10 cellular contexts compared by ENCODE assay signal in genomic region chr16:83701494-83701893, GRCh38.
DNase-seq lines count a peak whose midpoint lies in the region; TF ChIP-seq lines count a peak whose summit lies in the region.
"Had no signal": no experiment of that assay in that cellular context is flagged by ENCODE, and none has a peak within 500 bp of the region (broad histone marks: within the 10 kb centered on the region; RNA-seq: fewer than 3 reads in every experiment).

No MANE protein-coding gene starts in this region.

- TF ChIP-seq CTCF in retinal pigment epithelial cell (conservative IDR thresholded peaks at IDR 0.05; ENCODE audit: low read depth, low read length) = no peak

- H3K4me3 ChIP-seq in retinal pigment epithelial cell (ENCODE audit: low read length) = no peak overlapping the region
- H3K4me3 ChIP-seq: BLaER1 treated with 17β-estradiol and CSF1 and Interleukin-3, amounts not matched to agents 10 nM and 100 nM had no signal

- peak; percentile 52 for DNase-seq in activated CD8-positive, alpha-beta memory T cell treated with anti-CD3 and anti-CD28 coated beads, Interleukin-2, amount 50 U/mL, for 48 hours
- DNase-seq in activated CD8-positive, alpha-beta memory T cell treated with anti-CD3 and anti-CD28 coated beads for 24 hours = no peak
- DNase-seq in NOMO-1 (lab: John Stamatoyannopoulos, UW; ENCODE audit: unreplicated experiment in 2 of 2) = peak; percentile 29 to 38
- DNase-seq in dermis microvascular lymphatic vessel endothelial cell (ENCODE audit: low read depth in 2 of 2) = peak; percentile 10 to 59
- DNase-seq in retinal pigment epithelial cell (ENCODE audit: low read depth) = peak; percentile 12
- no peak for DNase-seq in NCI-H1417 (lab: John Stamatoyannopoulos, UW)
- DNase-seq in activated gamma-delta T cell treated with Interleukin-2 at 50 U/mL for 16 hours = no peak
- DNase-seq in NCI-H446 (lab: John Stamatoyannopoulos, UW) = no peak
- DNase-seq: stimulated activated naive B cell treated with anti-CD40 and anti-IgM and Interleukin-4, amounts not matched to agents 10 μg/mL and 1 μg/mL and 100 μg/mL, for 72 hours had no signal

Comparison
In these comparisons a context has a peak if more than half of its experiments do, and no peak if none do; other contexts are left out.
1. DNase-seq: peak in activated CD8-positive, alpha-beta memory T cell treated with anti-CD3 and anti-CD28 coated beads, Interleukin-2, amount 50 U/mL, for 48 hours (single experiment), NOMO-1 (2 of 2), dermis microvascular lymphatic vessel endothelial cell (2 of 2) and retinal pigment epithelial cell (single experiment); none in activated CD8-positive, alpha-beta memory T cell treated with anti-CD3 and anti-CD28 coated beads for 24 hours (single experiment), NCI-H1417 (0 of 3), activated gamma-delta T cell treated with Interleukin-2 at 50 U/mL for 16 hours (single experiment) and NCI-H446 (0 of 2).